8 cellular contexts compared by ENCODE assay signal in the genomic region with DNA sequence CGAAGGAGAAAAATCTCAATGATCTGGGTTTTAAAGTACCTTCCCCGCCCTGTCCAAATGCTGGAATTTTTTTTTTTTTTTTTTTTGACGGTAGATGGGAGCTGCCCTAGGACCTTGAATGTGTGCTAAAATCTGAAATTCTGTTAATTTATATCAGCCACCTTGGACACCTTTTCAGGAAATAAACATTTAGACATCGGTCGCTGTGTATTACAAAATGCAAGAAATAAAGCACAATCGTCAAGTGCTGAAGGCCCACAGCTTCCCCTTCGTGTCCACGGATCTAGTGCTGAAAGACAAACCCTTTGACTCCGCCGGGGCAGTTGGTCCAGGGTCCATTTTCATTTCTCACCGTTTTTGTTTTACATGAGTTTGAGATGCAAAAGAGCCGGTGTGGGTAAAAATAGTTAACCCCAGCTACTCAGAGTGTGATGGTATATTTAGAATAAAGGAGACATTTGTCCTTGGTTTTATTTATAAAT.
DNase-seq lines count a peak whose midpoint lies in the region; ATAC-seq, FAIRE-seq and TF ChIP-seq lines count a peak whose summit lies in the region.

No MANE protein-coding gene starts in this region.

- ATAC-seq in PC-3 (no peak), GM21717 (IDR thresholded peaks at IDR 0.05; ENCODE audit: unreplicated experiment) (no peak)

- H3K36me3 ChIP-seq in BE2C (no peaks in the 10 kb centered on the region), PC-3 (ENCODE audit: low read depth, low read length) (no peaks in the 10 kb centered on the region), breast epithelium (no peaks in the 10 kb centered on the region), keratinocyte (ENCODE audit: control insufficient read depth in 2 of 2, extremely low read depth in 1 of 2, insufficient read depth in 2 of 2, low read length in 2 of 2) (no peaks in the 10 kb centered on the region)

- H3K79me2 ChIP-seq in PC-3 (ENCODE audit: low read length) (peaks cover 25% of the 10 kb centered on the region; the same call in 1 of the 2 replicates), keratinocyte (ENCODE audit: control insufficient read depth, insufficient read depth, low read length) (peaks cover 2% of the 10 kb centered on the region)

- CTCF ChIA-PET in PC-3 (lab: Charles Lee), result interaction anchor here (0.6 kb wide), 2 partner anchors 22 to 94 kb away, joined by 4 to 7 read pairs; no protein-coding TSS in a partner anchor

- H3F3A ChIP-seq in PC-3 (ENCODE audit: low read length, unreplicated experiment), result no peaks in the 10 kb centered on the region

- peaks cover 8% of the 10 kb centered on the region for H3K4me1 ChIP-seq in BE2C
- H3K4me1 ChIP-seq in PC-3 (ENCODE audit: insufficient read depth, low read length), result peaks cover 52% of the 10 kb centered on the region
- peaks cover 0 to 6% of the 10 kb centered on the region in 2 donors for H3K4me1 ChIP-seq in breast epithelium
- peaks cover 31% of the 10 kb centered on the region for H3K4me1 ChIP-seq in keratinocyte (ENCODE audit: control insufficient read depth, extremely low read depth, insufficient read depth, low read length)

- H2AFZ ChIP-seq in PC-3 (ENCODE audit: low read length) (peak overlapping the region; percentile 97), keratinocyte (ENCODE audit: control insufficient read depth, low read length) (peak overlapping the region; percentile 76)

- no peaks in the 10 kb centered on the region for H3K9me2 ChIP-seq in PC-3 (replicated peaks; ENCODE audit: low read length)

- H3K27me3 ChIP-seq in BE2C, result no peaks in the 10 kb centered on the region
- H3K27me3 ChIP-seq in PC-3 (ENCODE audit: low read length), result no peaks in the 10 kb centered on the region
- no peaks in the 10 kb centered on the region for H3K27me3 ChIP-seq in breast epithelium
- no peaks in the 10 kb centered on the region for H3K27me3 ChIP-seq in keratinocyte (ENCODE audit: control insufficient read depth, extremely low read depth, insufficient read depth, low read length)

- FAIRE-seq in keratinocyte (lab: Jason Lieb, UNC), result no peak

- peak overlapping the region; percentile 91 for H3K4me2 ChIP-seq in PC-3 (ENCODE audit: low read length)
- H3K4me2 ChIP-seq in keratinocyte (ENCODE audit: control insufficient read depth, extremely low read depth, insufficient read depth, low read depth, low read length), result peak overlapping the region; percentile 100

- no peak for TF ChIP-seq POLR2A in breast epithelium (IDR thresholded peaks at IDR 0.05)

- dilution Hi-C loops in keratinocyte (cut with MboI; ENCODE audit: extremely low pct_ligation_motif_present, low sequenced_read_pairs), result loop anchor here (25.0 kb wide), 1 partner anchor 102 kb away; a partner anchor contains a TSS

- intact Hi-C loops in PC-3 (cut with micrococcal nuclease) (loop anchor here (1.0 to 2.0 kb wide), 4 partner anchors 10 to 109 kb away; a partner anchor contains a TSS), breast epithelium (cut with DNase I; ENCODE audit: low total_unique reads) (loop anchor here (2.0 to 10.0 kb wide), 2 partner anchors 73 to 105 kb away; no protein-coding TSS in a partner anchor)

- TF ChIP-seq CTCF in BE2C (IDR thresholded peaks at IDR 0.05; ENCODE audit: low read depth, low read length) (no peak), PC-3 (conservative IDR thresholded peaks at IDR 0.05; ENCODE audit: low read depth, low read length) (no peak), breast epithelium (IDR thresholded peaks at IDR 0.05) (no peak), keratinocyte (optimal IDR thresholded peaks at IDR 0.05 in 1 of 3, IDR thresholded peaks at IDR 0.05 in 1 of 3, conservative IDR thresholded peaks at IDR 0.05 in 1 of 3; ENCODE audit: extremely low read depth in 1 of 3, insufficient read depth in 2 of 3, low read length in 3 of 3) (no peak)

- DNase-seq in BE2C, result peak; percentile 34
- DNase-seq in GM19238 (ENCODE audit: insufficient read length, low spot score), result peak; percentile 32
- DNase-seq in PC-3, result peak; percentile 32
- DNase-seq in breast epithelium (ENCODE audit: low spot score in 2 of 2), result peak in 1 of 2 donors; percentile 50
- DNase-seq in keratinocyte (ENCODE audit: low read depth, low spot score), result no peak
- DNase-seq in stimulated activated CD4-positive, alpha-beta T cell treated with anti-CD3 and anti-CD28 coated beads, Interleukin-15, amount 100 ng/mL, for 24 hours, result peak; percentile 44
- no peak for DNase-seq in HK-2 (ENCODE audit: unreplicated experiment)

- H4K20me1 ChIP-seq in PC-3 (ENCODE audit: low read length) (no peaks in the 10 kb centered on the region), keratinocyte (ENCODE audit: control insufficient read depth, extremely low read depth, insufficient read depth, low read length) (no peaks in the 10 kb centered on the region)

- POLR2A ChIA-PET in PC-3 (lab: Charles Lee; ENCODE audit: unreplicated experiment), result interaction anchor here (0.7 to 1.5 kb wide), 2 partner anchors 72 to 76 kb away, joined by 4 to 12 read pairs; no protein-coding TSS in a partner anchor

- BruUV-seq in PC-3 (replicated peaks; lab: Mats Ljungman, UMichigan), result TSS peak; percentile 17

- H3K27ac ChIP-seq in PC-3 (ENCODE audit: low read length), result peak overlapping the region; percentile 94
- H3K27ac ChIP-seq in breast epithelium, result peak overlapping the region; percentile 97 to 99
- peak overlapping the region; percentile 99 for H3K27ac ChIP-seq in keratinocyte (ENCODE audit: control insufficient read depth, insufficient read depth, low read length)

- peak overlapping the region; percentile 66 for H3K4me3 ChIP-seq in BE2C (ENCODE audit: low read depth, low read length)
- H3K4me3 ChIP-seq in PC-3 (ENCODE audit: low read length), result peak overlapping the region; percentile 68
- H3K4me3 ChIP-seq in breast epithelium, result peak overlapping the region; percentile 54 to 73 (median 67)
- peak overlapping the region; percentile 36 to 84 (median 81) for H3K4me3 ChIP-seq in keratinocyte (ENCODE audit: control insufficient read depth in 2 of 3, extremely low read depth in 1 of 3, insufficient read depth in 2 of 3, low read depth in 1 of 3, low read length in 3 of 3)

- H3K9me3 ChIP-seq in BE2C, result no peaks in the 10 kb centered on the region
- H3K9me3 ChIP-seq in PC-3 (ENCODE audit: low read length), result no peaks in the 10 kb centered on the region
- no peaks in the 10 kb centered on the region for H3K9me3 ChIP-seq in breast epithelium
- no peaks in the 10 kb centered on the region for H3K9me3 ChIP-seq in keratinocyte (ENCODE audit: control insufficient read depth, low read depth, low read length)

- no peaks in the 10 kb centered on the region for H3K9me1 ChIP-seq in keratinocyte (ENCODE audit: control insufficient read depth, extremely low read depth, insufficient read depth, low read length)

- H3K9ac ChIP-seq in PC-3 (ENCODE audit: low read length) (peak overlapping the region; percentile 96), keratinocyte (ENCODE audit: control insufficient read depth, extremely low read depth, insufficient read depth, low read length) (peak overlapping the region; percentile 97)

Comparison
In these comparisons a context has a peak if more than half of its experiments do, and no peak if none do; other contexts are left out.
1. DNase-seq: peak in BE2C (single experiment), GM19238 (single experiment), PC-3 (single experiment) and stimulated activated CD4-positive, alpha-beta T cell treated with anti-CD3 and anti-CD28 coated beads, Interleukin-15, amount 100 ng/mL, for 24 hours (single experiment); none in keratinocyte (single experiment) and HK-2 (single experiment).
2. Peak in every context shown above with its lines, with median percentiles within 50 percentile points of each other: H3K4me3 ChIP-seq and H3K27ac ChIP-seq.